ENCODE assay signal across 21 cellular contexts in the genomic region with DNA sequence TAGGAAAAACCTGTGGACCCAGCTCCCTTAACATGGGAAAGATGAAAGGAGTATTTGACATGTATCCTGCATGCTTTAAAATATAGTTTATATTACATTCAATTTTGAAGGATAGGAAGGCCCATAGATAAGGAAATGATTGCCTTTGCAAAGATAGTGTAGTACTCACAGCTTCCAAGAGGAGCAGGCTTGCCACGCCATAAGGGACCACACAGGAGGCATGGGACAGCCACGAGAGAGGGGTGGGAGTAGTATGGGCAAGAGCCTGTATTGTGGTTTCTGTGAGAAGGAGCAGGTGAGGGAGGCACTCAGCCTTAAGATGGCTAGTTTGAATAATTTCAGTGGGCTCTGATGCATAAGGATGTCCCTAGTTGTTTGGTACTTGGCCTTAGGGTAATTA.
DNase-seq lines count a peak whose midpoint lies in the region; ATAC-seq and TF ChIP-seq lines count a peak whose summit lies in the region.
"Had no signal": no experiment of that assay in that cellular context is flagged by ENCODE, and none has a peak within 500 bp of the region (broad histone marks: within the 10 kb centered on the region; RNA-seq: fewer than 3 reads in every experiment).

No MANE protein-coding gene starts in this region.

- no peak overlapping the region for H4K5ac ChIP-seq in mesendoderm (ENCODE audit: low read length)

- H4K8ac ChIP-seq in mesendoderm (ENCODE audit: low read depth, low read length), result no peak overlapping the region

- TF ChIP-seq CTCF in Caco-2 (IDR thresholded peaks at IDR 0.05; ENCODE audit: insufficient read depth in 1 of 2, low read depth in 1 of 2, low read length in 1 of 2, severe bottlenecking in 1 of 2, unreplicated experiment in 1 of 2) (peak; percentile 5 to 10), GM12873 (IDR thresholded peaks at IDR 0.05; ENCODE audit: insufficient read depth, low read depth, low read length, missing control alignments) (peak; percentile 10)

- no peak overlapping the region for H3K9ac ChIP-seq in mesendoderm (ENCODE audit: low read length)
- H3K9ac ChIP-seq: BLaER1 treated with 17β-estradiol and CSF1 and Interleukin-3, amounts not matched to agents 10 nM and 100 nM had no signal

- H3K4me1 ChIP-seq in Caco-2 (no peaks in the 10 kb centered on the region), mesendoderm (ENCODE audit: control insufficient read depth, low read depth, low read length) (no peaks in the 10 kb centered on the region)
- H3K4me1 ChIP-seq: SJSA1 had no signal

- intact Hi-C loops in Caco-2 (cut with micrococcal nuclease; ENCODE audit: unreplicated experiment), result no loop called here

- H2BK5ac ChIP-seq in mesendoderm (ENCODE audit: low read length), result no peak overlapping the region

- no TSS peak for BruUV-seq in Caco-2 (replicated peaks; lab: Mats Ljungman, UMichigan)

- H3K79me2 ChIP-seq in mesendoderm (ENCODE audit: control insufficient read depth, insufficient read depth, low read length), result no peaks in the 10 kb centered on the region

- H3K4ac ChIP-seq in mesendoderm (ENCODE audit: low read depth, low read length), result no peak overlapping the region

- H3K23ac ChIP-seq in mesendoderm (ENCODE audit: low read length), result no peak overlapping the region

- POLR2A ChIA-PET in Caco-2 (lab: Charles Lee), result no interaction called here

- no peak overlapping the region for H3K18ac ChIP-seq in mesendoderm (ENCODE audit: low read length)

- H3K4me3 Mint-ChIP-seq in Caco-2 (ENCODE audit: unreplicated experiment), result no peak overlapping the region
- no peak overlapping the region for H3K4me3 Mint-ChIP-seq in stimulated activated memory B cell treated with anti-CD40 and anti-IgM and Interleukin-4, amounts not matched to agents 10 μg/mL and 1 μg/mL and 100 μg/mL, for 72 hours

- no peak overlapping the region for H3K4me2 ChIP-seq in mesendoderm (ENCODE audit: low read length)
- H3K4me2 ChIP-seq: BLaER1 treated with 17β-estradiol and CSF1 and Interleukin-3, amounts not matched to agents 10 nM and 100 nM had no signal

- no peak overlapping the region for H2AK5ac ChIP-seq in mesendoderm (ENCODE audit: low read length)

- H3K36me3 ChIP-seq in Caco-2 (ENCODE audit: control insufficient read depth, insufficient read depth, low read length) (no peaks in the 10 kb centered on the region), mesendoderm (ENCODE audit: control insufficient read depth, insufficient read depth, low read length) (no peaks in the 10 kb centered on the region)
- H3K36me3 ChIP-seq: BLaER1 treated with 17β-estradiol and CSF1 and Interleukin-3, amounts not matched to agents 10 nM and 100 nM; MG63; SJSA1 had no signal

- no peaks in the 10 kb centered on the region for H3K36me3 Mint-ChIP-seq in Caco-2 (ENCODE audit: insufficient read depth, unreplicated experiment)
- no peaks in the 10 kb centered on the region for H3K36me3 Mint-ChIP-seq in stimulated activated memory B cell treated with anti-CD40 and anti-IgM and Interleukin-4, amounts not matched to agents 10 μg/mL and 1 μg/mL and 100 μg/mL, for 72 hours
- H3K36me3 Mint-ChIP-seq: CD4-positive, alpha-beta memory T cell had no signal

- no peak for ATAC-seq in stimulated activated memory B cell treated with anti-CD40 and anti-IgM and Interleukin-4, amounts not matched to agents 10 μg/mL and 1 μg/mL and 100 μg/mL, for 72 hours
- ATAC-seq: Right ventricle myocardium inferior had no signal

- no peak overlapping the region for H3K27ac ChIP-seq in mesendoderm (ENCODE audit: low read depth, low read length)
- H3K27ac ChIP-seq: BLaER1 treated with 17β-estradiol and CSF1 and Interleukin-3, amounts not matched to agents 10 nM and 100 nM; SJSA1 had no signal

- H3K9me3 Mint-ChIP-seq in Caco-2 (ENCODE audit: unreplicated experiment), result no peaks in the 10 kb centered on the region
- no peaks in the 10 kb centered on the region for H3K9me3 Mint-ChIP-seq in stimulated activated memory B cell treated with anti-CD40 and anti-IgM and Interleukin-4, amounts not matched to agents 10 μg/mL and 1 μg/mL and 100 μg/mL, for 72 hours
- H3K9me3 Mint-ChIP-seq: CD4-positive, alpha-beta memory T cell had no signal

- no peak overlapping the region for H2BK15ac ChIP-seq in mesendoderm (replicated peaks; ENCODE audit: low read depth)

- peaks cover 4% of the 10 kb centered on the region for H3K27me3 Mint-ChIP-seq in Caco-2 (ENCODE audit: insufficient read depth, unreplicated experiment)
- H3K27me3 Mint-ChIP-seq in stimulated activated memory B cell treated with anti-CD40 and anti-IgM and Interleukin-4, amounts not matched to agents 10 μg/mL and 1 μg/mL and 100 μg/mL, for 72 hours, result no peaks in the 10 kb centered on the region

- H3K4me3 ChIP-seq in Caco-2 (ENCODE audit: low read depth, low read length) (no peak overlapping the region), mesendoderm (ENCODE audit: low read length) (no peak overlapping the region)
- H3K4me3 ChIP-seq: BLaER1 treated with 17β-estradiol and CSF1 and Interleukin-3, amounts not matched to agents 10 nM and 100 nM; MG63; SJSA1 had no signal

- H3K79me1 ChIP-seq in mesendoderm (ENCODE audit: low read length), result no peaks in the 10 kb centered on the region

- DNase-seq in Caco-2 (peak in 1 of 2 experiments; percentile 37), OCI-M1 (lab: John Stamatoyannopoulos, UW) (peak; percentile 21), mesendoderm (peak; percentile 15), DMS114 treated with DMSO at 0.1 percent for 48 hours (lab: John Stamatoyannopoulos, UW; ENCODE audit: unreplicated experiment) (no peak), HuH-7 (ENCODE audit: low spot score) (no peak)
- DNase-seq: CD4-positive, alpha-beta memory T cell; DMS79; HCEC 1CT; Kasumi-1; MG63; NCI-H1417; NCI-H1694 treated with DMSO at 0.1 percent for 48 hours; NCI-H2081 treated with DMSO at 0.1 percent for 48 hours; NCI-H510A treated with DMSO at 0.1 percent for 48 hours; NCI-H748 treated with DMSO at 0.1 percent for 48 hours; NK-92 treated with Interleukin-12 subunit alpha and Interleukin-12 subunit beta, amount 100 ng/mL, for 24 hours had no signal

- no peaks in the 10 kb centered on the region for H3K27me3 ChIP-seq in Caco-2 (replicated peaks; ENCODE audit: control insufficient read depth, insufficient read depth, low read length)
- H3K27me3 ChIP-seq in mesendoderm (ENCODE audit: insufficient read depth, low read length, poor library complexity), result no peaks in the 10 kb centered on the region
- H3K27me3 ChIP-seq: BLaER1 treated with 17β-estradiol and CSF1 and Interleukin-3, amounts not matched to agents 10 nM and 100 nM; MG63; SJSA1 had no signal

- H2BK120ac ChIP-seq in mesendoderm (ENCODE audit: low read depth, low read length), result no peak overlapping the region

- H3K27ac Mint-ChIP-seq in Caco-2 (ENCODE audit: unreplicated experiment), result no peak overlapping the region
- no peak overlapping the region for H3K27ac Mint-ChIP-seq in stimulated activated memory B cell treated with anti-CD40 and anti-IgM and Interleukin-4, amounts not matched to agents 10 μg/mL and 1 μg/mL and 100 μg/mL, for 72 hours
- H3K27ac Mint-ChIP-seq: CD4-positive, alpha-beta memory T cell had no signal

- CTCF ChIA-PET in Caco-2 (lab: Charles Lee), result no interaction called here

- H3K4me1 Mint-ChIP-seq in Caco-2 (ENCODE audit: low read depth, unreplicated experiment), result no peaks in the 10 kb centered on the region
- H3K4me1 Mint-ChIP-seq in stimulated activated memory B cell treated with anti-CD40 and anti-IgM and Interleukin-4, amounts not matched to agents 10 μg/mL and 1 μg/mL and 100 μg/mL, for 72 hours, result no peaks in the 10 kb centered on the region
- H3K4me1 Mint-ChIP-seq: CD4-positive, alpha-beta memory T cell had no signal

- H3K56ac ChIP-seq in mesendoderm (ENCODE audit: low read length), result no peak overlapping the region

- WGBS in mesendoderm (ENCODE audit: extremely low coverage, insufficient coverage, low lambda C conversion rate), result no CpG with 5 or more reads among the region's 2 CpGs

- no peaks in the 10 kb centered on the region for H3K9me3 ChIP-seq in Caco-2
- H3K9me3 ChIP-seq: BLaER1 treated with 17β-estradiol and CSF1 and Interleukin-3, amounts not matched to agents 10 nM and 100 nM; MG63; SJSA1 had no signal

Comparison
In these comparisons a context has a peak if more than half of its experiments do, and no peak if none do; other contexts are left out.
1. DNase-seq: peak in OCI-M1 (single experiment) and mesendoderm (single experiment); none in DMS114 treated with DMSO at 0.1 percent for 48 hours (single experiment) and HuH-7 (single experiment).